In genomic region chr12:11049806-11050531, GRCh38 we compare ENCODE assay signal across 4 cellular contexts. TPM values are rescaled to one million over a fixed set of nuclear protein-coding genes. Genes with fewer than 3 reads are reported as not detected.
"Had no signal": no experiment of that assay in that cellular context is flagged by ENCODE, and none has a peak within 500 bp of the region (broad histone marks: within the 10 kb centered on the region; RNA-seq: fewer than 3 reads in every experiment).

No MANE protein-coding gene starts in this region.

RNA-seq across cellular contexts. Expression of gene TAS2R46, which starts 12.1 kb away (rescaled TPM):
- polyA plus RNA-seq: aorta had no signal

RNA-seq across cellular contexts. Expression of gene TAS2R19, which starts 27.5 kb away (rescaled TPM):
- polyA plus RNA-seq: cardiac muscle cell had no signal

RNA-seq across cellular contexts. Expression of gene TAS2R43, which starts 42.1 kb away (rescaled TPM):
- total RNA-seq: activated CD8-positive, alpha-beta memory T cell treated with anti-CD3 and anti-CD28 coated beads for 36 hours had no signal
- polyA plus RNA-seq: adrenal gland, aorta had no signal
